8 cellular contexts compared by ENCODE assay signal in the genomic region with DNA sequence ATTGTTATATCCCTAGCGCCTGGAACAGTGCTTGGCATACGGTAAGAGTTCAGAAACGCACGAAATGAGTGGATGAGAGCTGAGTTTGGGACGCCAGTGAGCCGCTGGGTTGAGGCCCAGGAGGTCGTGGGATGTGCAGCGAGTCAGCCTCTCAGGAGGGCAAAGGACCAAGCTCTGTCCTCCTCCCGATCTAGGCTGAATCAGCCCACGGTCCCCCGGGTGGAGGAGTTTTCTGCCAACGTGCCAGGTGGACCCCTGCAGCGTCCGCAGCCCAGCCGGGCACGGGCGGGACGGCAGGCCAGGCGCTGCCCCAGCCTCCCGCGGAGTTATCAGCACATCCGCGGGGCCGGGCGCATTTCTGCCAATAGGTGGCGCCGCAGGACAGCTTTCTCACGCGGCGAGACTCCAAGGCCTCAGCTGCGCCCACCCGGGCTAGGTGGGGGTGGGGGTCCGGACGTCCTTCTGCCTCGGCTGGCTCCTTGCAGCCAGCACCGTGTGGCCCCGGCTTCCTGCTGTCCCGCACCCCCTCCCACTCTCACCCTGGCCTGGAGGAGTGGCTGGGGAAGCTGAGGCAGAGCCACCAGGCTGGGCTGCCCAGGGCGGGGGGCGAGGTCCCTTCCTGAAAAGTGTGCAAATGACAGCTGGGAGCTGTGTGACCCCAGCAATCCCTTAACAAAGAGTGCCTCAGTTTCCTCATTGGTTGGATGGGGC. TPM values are rescaled to one million over a fixed set of nuclear protein-coding genes. Genes with fewer than 3 reads are reported as not detected.
A peak's percentile ranks its signal among the peaks of the same experiment; 100 is the strongest.
DNase-seq lines count a peak whose midpoint lies in the region; ATAC-seq lines count a peak whose summit lies in the region.

No MANE protein-coding gene starts in this region.

- peaks cover 5% of the 10 kb centered on the region for H3K36me3 ChIP-seq in SJCRH30

- peak overlapping the region; percentile 46 for H3K4me3 ChIP-seq in SJCRH30

- no peaks in the 10 kb centered on the region for H3K27me3 ChIP-seq in SJCRH30

- H3K9me3 ChIP-seq in SJCRH30 (replicated peaks), result no peaks in the 10 kb centered on the region

- peak; percentile 47 for ATAC-seq in Right ventricle myocardium superior (ENCODE audit: poor library complexity)

- intact Hi-C loops in Right ventricle myocardium superior (cut with DNase I), result loop anchor here (5.0 kb wide), 1 partner anchor 488 kb away; no protein-coding TSS in a partner anchor
- intact Hi-C loops in posterior cingulate gyrus (cut with DNase I), result loop anchor here (5.0 kb wide), 2 partner anchors 503 to 813 kb away; a partner anchor contains a TSS

- peaks cover 5% of the 10 kb centered on the region; the same call in 1 of the 2 replicates for H3K4me1 ChIP-seq in SJCRH30

- DNase-seq in COR-L47 (lab: John Stamatoyannopoulos, UW), result peak; percentile 75
- peak in 58 of 76 experiments; percentile 19 to 77 (median 58) for DNase-seq in HUDEP-2 (lab: John Stamatoyannopoulos, UW; ENCODE audit: unreplicated experiment in 76 of 76)
- DNase-seq in SJCRH30, result peak; percentile 75 to 83
- DNase-seq in activated naive CD4-positive, alpha-beta T cell treated with Interleukin-2 at 50 U/mL for 16 hours, result peak; percentile 84
- DNase-seq in Right ventricle myocardium superior, result peak; percentile 92
- peak; percentile 70 to 98 (median 87) for DNase-seq in posterior cingulate gyrus
- DNase-seq in ureter (ENCODE audit: low spot score), result peak; percentile 83
- DNase-seq in GM19240 (ENCODE audit: insufficient read length, low spot score), result no peak

- H3K27ac ChIP-seq in SJCRH30, result no peak overlapping the region

RNA-seq across cellular contexts. Expression of a gene that starts 2.2 kb away (rescaled TPM):
- total RNA-seq in SJCRH30 (2014; rRNA removed; shearing (Covaris generic)), result 48.3 and 66.2 TPM in 2 replicates
- total RNA-seq in Right ventricle myocardium superior (59.0 TPM), ureter (43.2 TPM)

RNA-seq across cellular contexts. Expression of a gene that starts 14.4 kb away (rescaled TPM):
- total RNA-seq in SJCRH30 (2014; rRNA removed; shearing (Covaris generic)), result 190 and 238 TPM in 2 replicates
- total RNA-seq in Right ventricle myocardium superior (200 TPM), ureter (381 TPM)

RNA-seq across cellular contexts. Expression of a gene that starts 32.7 kb away (rescaled TPM):
- total RNA-seq in SJCRH30 (2014; rRNA removed; shearing (Covaris generic)), result 31.5 and 32.0 TPM in 2 replicates
- total RNA-seq in Right ventricle myocardium superior (16.7 TPM), ureter (30.1 TPM)

RNA-seq across cellular contexts. Expression of a gene that starts 35.8 kb away (rescaled TPM):
- 0.02 TPM in 1 of 2 replicates, not detected in the other for total RNA-seq in SJCRH30 (2014; rRNA removed; shearing (Covaris generic))
- total RNA-seq in Right ventricle myocardium superior (0.03 TPM), ureter (0.75 TPM)
